Comparison of ENCODE assay signal across 34 cellular contexts in genomic region chr4:6923507-6923906, GRCh38.
"Had no signal": no experiment of that assay in that cellular context is flagged by ENCODE, and none has a peak within 500 bp of the region (broad histone marks: within the 10 kb centered on the region; RNA-seq: fewer than 3 reads in every experiment).

No MANE protein-coding gene starts in this region.

- H3K27ac ChIP-seq: pancreas, prostate gland, thyroid gland, vagina, VCaP had no signal

- H3K27ac Mint-ChIP-seq: activated T-helper 17 cell treated with anti-CD3 and anti-CD28 coated beads, Interleukin-2, amount 50 U/mL, for 72 hours; mesothelial cell of epicardium; nephron progenitor cell; T-helper 1 cell treated with Interleukin-12 subunit alpha and Interleukin-12 subunit beta and Interleukin-4 antibody, amounts not matched to agents 30 μg/mL and 1 μg/mL, for 36 hours had no signal

- H3K4me3 Mint-ChIP-seq: activated CD4-positive, alpha-beta memory T cell treated with anti-CD3 and anti-CD28 coated beads for 36 hours; activated T-helper 17 cell treated with anti-CD3 and anti-CD28 coated beads, Interleukin-2, amount 50 U/mL, for 72 hours; mesothelial cell of epicardium; naive B cell; nephron progenitor cell; stimulated activated naive B cell treated with anti-CD40 and anti-IgM and Interleukin-4, amounts not matched to agents 10 μg/mL and 1 μg/mL and 100 μg/mL, for 72 hours; T-helper 1 cell treated with Interleukin-12 subunit alpha and Interleukin-12 subunit beta and Interleukin-4 antibody, amounts not matched to agents 30 μg/mL and 1 μg/mL, for 36 hours had no signal

- ATAC-seq: activated T-helper 17 cell treated with anti-CD3 and anti-CD28 coated beads, Interleukin-2, amount 50 U/mL, for 72 hours; gastroesophageal sphincter; left lung; stimulated activated naive B cell treated with anti-CD40 and anti-IgM and Interleukin-4, amounts not matched to agents 10 μg/mL and 1 μg/mL and 100 μg/mL, for 72 hours had no signal

- FAIRE-seq: colon, pancreas, TTC549 had no signal

- H3K27me3 ChIP-seq: gastroesophageal sphincter, left lung, pancreas, stomach, thyroid gland, upper lobe of left lung, vagina had no signal

- H3K9me3 Mint-ChIP-seq: activated CD4-positive, alpha-beta memory T cell treated with anti-CD3 and anti-CD28 coated beads for 36 hours; activated T-helper 17 cell treated with anti-CD3 and anti-CD28 coated beads, Interleukin-2, amount 50 U/mL, for 72 hours; mesothelial cell of epicardium; naive B cell; nephron progenitor cell; stimulated activated naive B cell treated with anti-CD40 and anti-IgM and Interleukin-4, amounts not matched to agents 10 μg/mL and 1 μg/mL and 100 μg/mL, for 72 hours; T-helper 1 cell treated with Interleukin-12 subunit alpha and Interleukin-12 subunit beta and Interleukin-4 antibody, amounts not matched to agents 30 μg/mL and 1 μg/mL, for 36 hours had no signal

- H3K4me2 ChIP-seq: smooth muscle cell had no signal

- H3K4me3 ChIP-seq: gastroesophageal sphincter, left lung, pancreas, prostate gland, smooth muscle cell, stomach, thyroid gland, upper lobe of left lung, vagina had no signal

- H3K27me3 Mint-ChIP-seq: activated CD4-positive, alpha-beta memory T cell treated with anti-CD3 and anti-CD28 coated beads for 36 hours; activated T-helper 17 cell treated with anti-CD3 and anti-CD28 coated beads, Interleukin-2, amount 50 U/mL, for 72 hours; naive B cell; stimulated activated naive B cell treated with anti-CD40 and anti-IgM and Interleukin-4, amounts not matched to agents 10 μg/mL and 1 μg/mL and 100 μg/mL, for 72 hours had no signal

- DNase-seq: activated CD4-positive, alpha-beta memory T cell treated with anti-CD3 and anti-CD28 coated beads for 36 hours; activated CD4-positive, alpha-beta T cell treated with anti-CD3 and anti-CD28 coated beads for 4 hours; activated CD8-positive, alpha-beta memory T cell treated with anti-CD3 and anti-CD28 coated beads, Interleukin-2, amount 50 U/mL, for 4 hours; activated gamma-delta T cell treated with Interleukin-2 at 50 U/mL for 16 hours; activated naive CD4-positive, alpha-beta T cell treated with anti-CD3 and anti-CD28 coated beads, Interleukin-2, amount 50 U/mL, for 16 hours; activated T-cell treated with anti-CD3 and anti-CD28 coated beads, Interleukin-2, amount 50 U/mL, for 1 hour; amygdala; effector CD8-positive, alpha-beta T cell; erythroblast; head of caudate nucleus; hypothalamus; mammary epithelial cell; naive B cell; nephron progenitor cell; pancreas; stimulated activated CD4-positive, alpha-beta T cell treated with anti-CD3 and anti-CD28 coated beads, Interleukin-1b, Interleukin-23, amount 100 ng/mL, for 48 hours; stimulated activated CD4-positive, alpha-beta T cell treated with anti-CD3 and anti-CD28 coated beads, Interleukin-4, amount 100 ng/mL, for 4 hours; stimulated activated CD8-positive, alpha-beta memory T cell treated with anti-CD3 and anti-CD28 coated beads, Interleukin-4, amount 100 ng/mL, for 48 hours; stimulated activated naive B cell treated with anti-CD40 and anti-IgM and Interleukin-4, amounts not matched to agents 10 μg/mL and 1 μg/mL and 100 μg/mL, for 72 hours; stomach; T-helper 9 cell; thyroid gland; upper lobe of left lung had no signal

- H3K9me3 ChIP-seq: gastroesophageal sphincter, left lung, pancreas, prostate gland, stomach, thyroid gland, upper lobe of left lung, vagina had no signal
